Comparison of ENCODE assay signal across 8 cellular contexts in the genomic region with DNA sequence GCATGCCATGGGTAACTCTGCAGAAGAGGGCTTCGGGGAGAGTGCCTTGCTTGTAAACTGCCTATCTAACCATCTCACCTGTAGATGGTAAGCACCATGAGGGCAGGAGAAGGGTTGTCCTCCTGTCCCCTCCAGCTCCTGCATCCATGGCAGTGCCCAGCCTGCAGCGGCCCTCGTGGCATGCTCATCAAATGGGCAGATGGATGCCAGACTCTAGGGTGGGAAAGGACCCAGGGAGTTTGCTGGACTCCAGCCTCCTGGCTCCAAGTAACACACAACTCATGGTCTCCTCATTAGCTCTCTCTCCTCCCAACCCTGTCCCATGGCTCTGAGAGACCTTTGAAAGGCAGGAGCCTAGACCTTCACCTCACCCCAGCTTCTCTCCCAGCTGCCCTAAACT. TPM values are rescaled to one million over a fixed set of nuclear protein-coding genes. Genes with fewer than 3 reads are reported as not detected.
"Had no signal": no experiment of that assay in that cellular context is flagged by ENCODE, and none has a peak within 500 bp of the region (broad histone marks: within the 10 kb centered on the region; RNA-seq: fewer than 3 reads in every experiment).

No MANE protein-coding gene starts in this region.

- H3K9ac ChIP-seq: GM23248 had no signal

- DNase-seq: GM23248, GOT3, H7, HCEC 1CT, KG1 had no signal

- H3K27ac ChIP-seq: GM23248, HL-60 had no signal

- H3K4me3 ChIP-seq: GM23248 had no signal

- FAIRE-seq: HepG2 had no signal

- H2AFZ ChIP-seq: GM23248 had no signal

- ATAC-seq: HepG2 had no signal

RNA-seq across cellular contexts. Expression of gene CRMP1, which starts 29.7 kb away (rescaled TPM):
- total RNA-seq: GM23248, HepG2 had no signal
- polyA plus RNA-seq: HepG2, IgD-negative memory B cell had no signal
